8 cellular contexts compared by ENCODE assay signal in genomic region chr10:1715821-1716220, GRCh38. TPM values are rescaled to one million over a fixed set of nuclear protein-coding genes. Genes with fewer than 3 reads are reported as not detected.
DNase-seq lines count a peak whose midpoint lies in the region; ATAC-seq and TF ChIP-seq lines count a peak whose summit lies in the region.

No MANE protein-coding gene starts in this region.

- H2AFZ ChIP-seq in PC-3 (ENCODE audit: low read length): no peak overlapping the region

- POLR2A ChIA-PET in A673 (lab: Charles Lee; ENCODE audit: low non-redundant PET): no interaction called here
- POLR2A ChIA-PET in PC-3 (lab: Charles Lee; ENCODE audit: unreplicated experiment): no interaction called here

- H3K27me3 ChIP-seq in A673 (replicated peaks; ENCODE audit: insufficient read depth, low read depth, low read length, poor library complexity): peaks cover 92% of the 10 kb centered on the region
- no peaks in the 10 kb centered on the region for H3K27me3 ChIP-seq in PC-3 (ENCODE audit: low read length)
- no peaks in the 10 kb centered on the region for H3K27me3 ChIP-seq in kidney epithelial cell (ENCODE audit: control insufficient read depth, insufficient read depth, low read length)
- peaks cover 0 to 4% (median 0%) of the 10 kb centered on the region in 3 donors for H3K27me3 ChIP-seq in gastrocnemius medialis
- no peaks in the 10 kb centered on the region for H3K27me3 ChIP-seq in Peyer's patch

- H3K36me3 ChIP-seq in A673 (ENCODE audit: insufficient read depth, low read length, poor library complexity, severe bottlenecking) (no peaks in the 10 kb centered on the region), PC-3 (ENCODE audit: low read depth, low read length) (no peaks in the 10 kb centered on the region), kidney epithelial cell (ENCODE audit: control insufficient read depth, insufficient read depth, low read length) (no peaks in the 10 kb centered on the region), gastrocnemius medialis (no peaks in the 10 kb centered on the region), Peyer's patch (no peaks in the 10 kb centered on the region)

- no peak overlapping the region for H3K27ac ChIP-seq in A673 (ENCODE audit: low read depth, low read length, poor library complexity, severe bottlenecking)
- H3K27ac ChIP-seq in PC-3 (ENCODE audit: low read length): no peak overlapping the region
- H3K27ac ChIP-seq in gastrocnemius medialis: no peak overlapping the region
- H3K27ac ChIP-seq in Peyer's patch: no peak overlapping the region

- H3K9ac ChIP-seq in PC-3 (ENCODE audit: low read length): no peak overlapping the region

- ATAC-seq in GM21360 (IDR thresholded peaks at IDR 0.05; ENCODE audit: unreplicated experiment) (peak; percentile 82), PC-3 (no peak; the same call in 1 of the 2 replicates), gastrocnemius medialis (no peak)

- peak; percentile 70 for TF ChIP-seq CTCF in A673 (conservative IDR thresholded peaks at IDR 0.05; ENCODE audit: low read depth, low read length)
- peak; percentile 27; the same call in 1 of the 2 replicates for TF ChIP-seq CTCF in PC-3 (conservative IDR thresholded peaks at IDR 0.05; ENCODE audit: low read depth, low read length)
- TF ChIP-seq CTCF in kidney epithelial cell (IDR thresholded peaks at IDR 0.05; ENCODE audit: insufficient read depth, low read length, poor library complexity, severe bottlenecking): peak; percentile 27
- no peak for TF ChIP-seq CTCF in gastrocnemius medialis (IDR thresholded peaks at IDR 0.05 in 4 of 5, conservative IDR thresholded peaks at IDR 0.05 in 1 of 5)
- TF ChIP-seq CTCF in Peyer's patch (IDR thresholded peaks at IDR 0.05): peak in 2 of 6 experiments; percentile 22 to 23

- no peaks in the 10 kb centered on the region for H3F3A ChIP-seq in PC-3 (ENCODE audit: low read length, unreplicated experiment)

- H3K4me1 ChIP-seq in A673 (ENCODE audit: insufficient read depth, low read length, poor library complexity, severe bottlenecking): no peaks in the 10 kb centered on the region
- H3K4me1 ChIP-seq in PC-3 (ENCODE audit: insufficient read depth, low read length): no peaks in the 10 kb centered on the region
- no peaks in the 10 kb centered on the region for H3K4me1 ChIP-seq in gastrocnemius medialis
- H3K4me1 ChIP-seq in Peyer's patch: no peaks in the 10 kb centered on the region

- no peaks in the 10 kb centered on the region for H3K79me2 ChIP-seq in PC-3 (ENCODE audit: low read length)

- H3K9me3 ChIP-seq in A673 (ENCODE audit: low read depth, low read length, poor library complexity, severe bottlenecking): no peaks in the 10 kb centered on the region
- H3K9me3 ChIP-seq in PC-3 (ENCODE audit: low read length): no peaks in the 10 kb centered on the region
- no peaks in the 10 kb centered on the region for H3K9me3 ChIP-seq in gastrocnemius medialis
- H3K9me3 ChIP-seq in Peyer's patch: no peaks in the 10 kb centered on the region

- no peaks in the 10 kb centered on the region for H3K9me2 ChIP-seq in PC-3 (replicated peaks; ENCODE audit: low read length)

- H4K20me1 ChIP-seq in PC-3 (ENCODE audit: low read length): no peaks in the 10 kb centered on the region

- BruUV-seq in A673 (replicated peaks; lab: Mats Ljungman, UMichigan) (no TSS peak), PC-3 (replicated peaks; lab: Mats Ljungman, UMichigan) (no TSS peak)

- H3K4me2 ChIP-seq in PC-3 (ENCODE audit: low read length): no peak overlapping the region

- CTCF ChIA-PET in A673 (lab: Charles Lee) (no interaction called here), PC-3 (lab: Charles Lee) (no interaction called here)

- intact Hi-C loops in A673 (cut with micrococcal nuclease; ENCODE audit: unreplicated experiment): no loop called here
- intact Hi-C loops in PC-3 (cut with micrococcal nuclease): no loop called here
- intact Hi-C loops in gastrocnemius medialis (cut with DNase I; ENCODE audit: low total_unique reads): no loop called here

- no peak for TF ChIP-seq POLR2A in gastrocnemius medialis (IDR thresholded peaks at IDR 0.05)
- TF ChIP-seq POLR2A in Peyer's patch (IDR thresholded peaks at IDR 0.05): no peak

- H3K4me3 ChIP-seq in A673 (ENCODE audit: low read depth, low read length, poor library complexity, severe bottlenecking) (no peak overlapping the region), PC-3 (ENCODE audit: low read length) (no peak overlapping the region), kidney epithelial cell (ENCODE audit: low read depth, low read length) (no peak overlapping the region), gastrocnemius medialis (no peak overlapping the region), Peyer's patch (no peak overlapping the region)

- peak; percentile 48 for DNase-seq in A673 (ENCODE audit: low spot score)
- DNase-seq in PC-3: peak; percentile 19
- DNase-seq in kidney epithelial cell (ENCODE audit: low read depth): peak; percentile 12
- DNase-seq in gastrocnemius medialis: no peak
- no peak for DNase-seq in activated gamma-delta T cell (lab: John Stamatoyannopoulos, UW)
- DNase-seq in NCI-H446 treated with DMSO at 0.1 percent for 48 hours (lab: John Stamatoyannopoulos, UW): no peak
- DNase-seq in Peyer's patch: no peak

- in situ Hi-C loops in gastrocnemius medialis (cut with MboI; ENCODE audit: low sequenced_read_pairs in 4 of 4): no loop called here

RNA-seq across cellular contexts. Expression of gene ADARB2, which starts 21.5 kb away (rescaled TPM):
- total RNA-seq in A673 (2021): 0.17 TPM in 1 of 2 replicates, not detected in the other
- not detected in 2 replicates for total RNA-seq in PC-3 (2014; rRNA removed)
- 0.08 and 0.34 TPM in 2 replicates for total RNA-seq in kidney epithelial cell
- total RNA-seq in gastrocnemius medialis: under 1 TPM; 0.07 to 0.87 (median 0.10) TPM
- 1 to 10 TPM; 2.0 to 9.9 (median 5.1) TPM for total RNA-seq in Peyer's patch

Comparison
In these comparisons a context has a peak if more than half of its experiments do, and no peak if none do; other contexts are left out.
1. DNase-seq: peak in A673 (single experiment), PC-3 (single experiment) and kidney epithelial cell (single experiment); none in gastrocnemius medialis (0 of 2), activated gamma-delta T cell (single experiment), NCI-H446 treated with DMSO at 0.1 percent for 48 hours (single experiment) and Peyer's patch (0 of 3).
2. CTCF ChIP-seq: peak in A673 (single experiment), PC-3 (single experiment) and kidney epithelial cell (single experiment); none in gastrocnemius medialis (0 of 5).